Comparison of ENCODE assay signal across 25 cellular contexts in the genomic region with DNA sequence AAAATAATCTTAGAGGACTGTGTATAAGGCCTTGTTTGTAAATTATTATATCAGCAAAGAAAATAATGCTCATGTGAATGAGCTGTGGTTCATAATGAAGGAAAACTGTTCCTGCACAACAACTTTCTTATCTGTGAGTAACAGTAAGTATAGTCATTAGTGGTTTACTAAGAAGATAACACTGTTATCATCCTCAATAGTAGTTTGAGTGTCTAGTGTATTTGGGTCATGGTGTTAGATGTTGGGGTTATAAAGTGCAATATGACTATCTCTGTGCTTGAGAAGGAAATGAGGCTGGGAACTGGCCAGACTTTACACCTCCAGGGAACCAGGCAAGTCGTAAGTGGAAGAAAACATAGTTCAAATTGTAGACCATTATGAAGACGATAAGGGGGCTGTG.
"Had no signal": no experiment of that assay in that cellular context is flagged by ENCODE, and none has a peak within 500 bp of the region (broad histone marks: within the 10 kb centered on the region; RNA-seq: fewer than 3 reads in every experiment).

No MANE protein-coding gene starts in this region.

- H3K27ac ChIP-seq: ascending aorta, body of pancreas, SJSA1, WERI-Rb-1 had no signal

- H3K9me3 ChIP-seq: ascending aorta, body of pancreas, SJSA1 had no signal

- H3K27me3 ChIP-seq: ascending aorta, body of pancreas, SJSA1 had no signal

- H3K4me3 ChIP-seq: ascending aorta, body of pancreas, SJSA1 had no signal

- H3K4me1 ChIP-seq: body of pancreas, SJSA1 had no signal

- DNase-seq: activated CD4-positive, alpha-beta T cell treated with anti-CD3 and anti-CD28 coated beads for 36 hours; activated CD4-positive, alpha-beta T cell treated with anti-CD3 and anti-CD28 coated beads, Interleukin-2, amount 50 U/mL, for 4 hours; activated CD8-positive, alpha-beta T cell treated with anti-CD3 and anti-CD28 coated beads, Interleukin-2, amount 10 ng/mL, durations not matched to agents 7 days and 5 days; activated effector memory CD4-positive, alpha-beta T cell treated with Interleukin-2 at 50 U/mL for 16 hours; activated naive CD4-positive, alpha-beta T cell; activated T-cell treated with anti-CD3 and anti-CD28 coated beads, Interleukin-2, amount 50 U/mL, for 24 hours; amniotic stem cell; body of pancreas; IMR-90; KG1; NCI-H1092; NCI-H1417; NCI-H2029 treated with DMSO at 0.1 percent for 48 hours; NCI-H510A treated with DMSO at 0.1 percent for 48 hours; NCI-H69; NK-92 treated with Interleukin-12 subunit alpha and Interleukin-12 subunit beta, amount 100 ng/mL, for 24 hours; OCI-M1; RPMI8226; SHP77; SW 1271; WERI-Rb-1 had no signal

- H3K36me3 ChIP-seq: WERI-Rb-1 had no signal

- ATAC-seq: activated CD4-positive, alpha-beta T cell treated with anti-CD3 and anti-CD28 coated beads for 36 hours; activated CD8-positive, alpha-beta T cell treated with anti-CD3 and anti-CD28 coated beads, Interleukin-2, amount 10 ng/mL, durations not matched to agents 7 days and 5 days; body of pancreas; Panc1; SK-N-SH treated with all-trans-retinoic acid at 6 μM for 48 hours had no signal
